30 cellular contexts compared by ENCODE assay signal in genomic region chr7:131354390-131354789, GRCh38. TPM values are rescaled to one million over a fixed set of nuclear protein-coding genes. Genes with fewer than 3 reads are reported as not detected.
DNase-seq lines count a peak whose midpoint lies in the region; ATAC-seq and TF ChIP-seq lines count a peak whose summit lies in the region.
"Had no signal": no experiment of that assay in that cellular context is flagged by ENCODE, and none has a peak within 500 bp of the region (broad histone marks: within the 10 kb centered on the region; RNA-seq: fewer than 3 reads in every experiment).

No MANE protein-coding gene starts in this region.

- peak overlapping the region; percentile 9 for H3K27ac Mint-ChIP-seq in chondrocyte (ENCODE audit: unreplicated experiment)
- H3K27ac Mint-ChIP-seq: activated CD4-positive, alpha-beta T cell treated with anti-CD3 and anti-CD28 coated beads, Interleukin-2, amount 10 ng/mL, durations not matched to agents 24 days and 14 days; activated T-cell treated with anti-CD3 and anti-CD28 coated beads, Interleukin-2, amount 50 U/mL, for 24 hours; memory B cell; stimulated activated naive B cell treated with anti-CD40 and anti-IgM and Interleukin-4, amounts not matched to agents 10 μg/mL and 1 μg/mL and 100 μg/mL, for 72 hours had no signal

- 33 to 43% (median 38%) methylated on average over 3 of the region's 3 CpGs for WGBS in psoas muscle, 3 donors

- H3K9me3 ChIP-seq in psoas muscle = no peaks in the 10 kb centered on the region
- H3K9me3 ChIP-seq: gastroesophageal sphincter, suprapubic skin, upper lobe of right lung had no signal

- H3K27ac ChIP-seq in psoas muscle = peak overlapping the region; percentile 59
- H3K27ac ChIP-seq: gastroesophageal sphincter, suprapubic skin, upper lobe of right lung, VCaP had no signal

- no peak overlapping the region for H3K4me3 ChIP-seq in psoas muscle
- H3K4me3 ChIP-seq: gastroesophageal sphincter, suprapubic skin, upper lobe of right lung had no signal

- peaks cover 9% of the 10 kb centered on the region for H3K9me3 Mint-ChIP-seq in chondrocyte (ENCODE audit: low read depth)
- H3K9me3 Mint-ChIP-seq: memory B cell; stimulated activated naive B cell treated with anti-CD40 and anti-IgM and Interleukin-4, amounts not matched to agents 10 μg/mL and 1 μg/mL and 100 μg/mL, for 72 hours had no signal

- H3K4me3 Mint-ChIP-seq in chondrocyte (ENCODE audit: unreplicated experiment) = no peak overlapping the region
- H3K4me3 Mint-ChIP-seq: activated CD4-positive, alpha-beta T cell treated with anti-CD3 and anti-CD28 coated beads, Interleukin-2, amount 10 ng/mL, durations not matched to agents 24 days and 14 days; activated T-cell treated with anti-CD3 and anti-CD28 coated beads, Interleukin-2, amount 50 U/mL, for 24 hours; CD4-positive, CD25-positive, alpha-beta regulatory T cell; memory B cell; stimulated activated naive B cell treated with anti-CD40 and anti-IgM and Interleukin-4, amounts not matched to agents 10 μg/mL and 1 μg/mL and 100 μg/mL, for 72 hours had no signal

- H3K4me1 ChIP-seq in psoas muscle = peaks cover 40% of the 10 kb centered on the region

- peak; percentile 4 for DNase-seq in EL
- peak; percentile 26 for DNase-seq in LHCN-M2 (ENCODE audit: low read depth)
- DNase-seq in chondrocyte (ENCODE audit: low spot score) = no peak
- DNase-seq in psoas muscle = no peak
- DNase-seq in NCI-H187 treated with DMSO at 0.1 percent for 48 hours (lab: John Stamatoyannopoulos, UW) = no peak
- DNase-seq in GDM1 (lab: John Stamatoyannopoulos, UW) = no peak
- no peak for DNase-seq in DMS153 treated with DMSO at 0.1 percent for 48 hours (lab: John Stamatoyannopoulos, UW; ENCODE audit: unreplicated experiment)
- DNase-seq: activated CD4-positive, alpha-beta T cell treated with anti-CD3 and anti-CD28 coated beads, Interleukin-2, amount 10 ng/mL, durations not matched to agents 24 days and 14 days; activated naive CD4-positive, alpha-beta T cell; activated T-cell treated with anti-CD3 and anti-CD28 coated beads, Interleukin-2, amount 50 U/mL, for 24 hours; amygdala; CD4-positive, CD25-positive, alpha-beta regulatory T cell; cortex of kidney; GOT3; hippocampal formation; MM.1S; NCI-H1694 treated with DMSO at 0.1 percent for 48 hours; NCI-H524; posterior cingulate gyrus; SHP77 treated with DMSO at 0.1 percent for 48 hours; stimulated activated CD4-positive, alpha-beta T cell treated with anti-CD3 and anti-CD28 coated beads, Interleukin-15, amount 100 ng/mL, for 24 hours; stimulated activated naive B cell treated with anti-CD40 and anti-IgM and Interleukin-4, amounts not matched to agents 10 μg/mL and 1 μg/mL and 100 μg/mL, for 72 hours; T-helper 9 cell; upper lobe of right lung had no signal

- no peaks in the 10 kb centered on the region for H3K36me3 Mint-ChIP-seq in chondrocyte (ENCODE audit: low read depth)

- TF ChIP-seq CTCF in chondrocyte (IDR thresholded peaks at IDR 0.05) (no peak), psoas muscle (IDR thresholded peaks at IDR 0.05) (no peak)

- no peaks in the 10 kb centered on the region for H3K36me3 ChIP-seq in psoas muscle (ENCODE audit: insufficient read depth in 1 of 2, low read depth in 1 of 2)
- H3K36me3 ChIP-seq: gastroesophageal sphincter, upper lobe of right lung had no signal

- peaks cover 56% of the 10 kb centered on the region for H3K4me1 Mint-ChIP-seq in chondrocyte (ENCODE audit: low read depth)

- no peaks in the 10 kb centered on the region for H3K27me3 Mint-ChIP-seq in chondrocyte (ENCODE audit: low read depth)
- H3K27me3 Mint-ChIP-seq: activated CD4-positive, alpha-beta T cell treated with anti-CD3 and anti-CD28 coated beads, Interleukin-2, amount 10 ng/mL, durations not matched to agents 24 days and 14 days; activated T-cell treated with anti-CD3 and anti-CD28 coated beads, Interleukin-2, amount 50 U/mL, for 24 hours; CD4-positive, CD25-positive, alpha-beta regulatory T cell; memory B cell; stimulated activated naive B cell treated with anti-CD40 and anti-IgM and Interleukin-4, amounts not matched to agents 10 μg/mL and 1 μg/mL and 100 μg/mL, for 72 hours had no signal

- intact Hi-C loops in psoas muscle (cut with DNase I) = no loop called here

- no peaks in the 10 kb centered on the region for H3K27me3 ChIP-seq in psoas muscle (ENCODE audit: insufficient read depth in 3 of 3, low read length in 2 of 3)
- H3K27me3 ChIP-seq: gastroesophageal sphincter, suprapubic skin, upper lobe of right lung had no signal

- ATAC-seq in psoas muscle = no peak
- ATAC-seq: gastroesophageal sphincter; left lobe of liver; sciatic nerve; stimulated activated naive B cell treated with anti-CD40 and anti-IgM and Interleukin-4, amounts not matched to agents 10 μg/mL and 1 μg/mL and 100 μg/mL, for 72 hours; upper lobe of right lung had no signal

RNA-seq across cellular contexts. Expression of gene MKLN1, which starts 26.7 kb away (rescaled TPM):
- 31.5 and 40.5 TPM in 2 replicates for total RNA-seq in LHCN-M2 (2014; rRNA removed)
- 17.9 TPM for polyA plus RNA-seq in LHCN-M2 (2012)
- 33.4 to 43.8 TPM (median 33.8 TPM) in 3 replicates for total RNA-seq in chondrocyte
- total RNA-seq in psoas muscle = 10 to 100 TPM; 34.9 to 49.3 (median 45.3) TPM
- 10 to 100 TPM; 14.7 to 70.8 (median 18.4) TPM for polyA plus RNA-seq in psoas muscle

Comparison
In these comparisons a context has a peak if more than half of its experiments do, and no peak if none do; other contexts are left out.
1. DNase-seq: peak in EL (single experiment) and LHCN-M2 (single experiment); none in chondrocyte (single experiment), psoas muscle (0 of 2), NCI-H187 treated with DMSO at 0.1 percent for 48 hours (single experiment), GDM1 (single experiment) and DMS153 treated with DMSO at 0.1 percent for 48 hours (single experiment).